In the genomic region with DNA sequence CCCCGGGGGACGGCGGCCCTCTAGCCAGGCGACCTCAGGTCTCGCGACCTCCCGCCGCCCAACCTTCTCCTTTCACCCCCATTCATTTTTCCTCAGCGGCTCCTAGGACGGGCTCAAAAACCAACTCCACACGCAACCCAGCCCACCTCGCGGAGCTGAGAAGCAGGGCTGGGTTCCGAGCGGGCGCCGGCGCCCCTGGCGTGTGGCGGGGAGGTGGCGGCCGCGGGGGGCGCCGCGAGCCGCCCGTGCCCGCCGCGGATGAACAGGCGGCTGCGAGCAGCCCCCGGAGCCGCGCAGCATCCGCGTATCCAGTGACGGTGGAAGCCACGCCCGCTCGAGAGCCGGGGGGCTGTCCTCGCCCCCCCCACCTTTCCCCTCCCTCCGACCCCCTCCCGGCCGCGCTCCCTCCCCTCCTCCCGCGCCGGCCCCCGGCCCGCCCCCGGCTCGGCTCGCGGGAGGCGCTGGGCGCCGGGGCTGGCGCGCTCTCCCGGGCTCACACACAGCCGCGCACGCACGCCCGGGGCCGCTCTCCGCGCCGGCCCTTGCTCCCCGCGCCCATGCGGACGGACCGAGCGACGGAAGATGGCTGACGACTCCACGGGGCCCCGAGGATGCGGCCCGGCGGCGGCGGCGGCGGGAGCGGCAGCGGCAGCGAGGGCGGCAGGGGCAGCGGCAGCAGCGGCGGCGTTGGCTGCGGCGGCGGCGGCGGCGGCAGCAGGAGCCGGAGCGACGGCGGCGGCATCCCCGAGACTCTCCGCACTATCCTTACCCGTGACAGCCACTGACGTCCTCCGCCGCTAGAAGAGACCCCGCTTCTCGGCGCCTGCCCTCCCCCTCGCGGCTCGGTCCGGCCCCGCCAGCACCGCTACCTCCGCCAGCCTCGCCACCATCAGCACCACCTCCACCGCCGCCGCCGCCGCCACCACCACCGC, we compare ENCODE assay signal across 1 cellular context.
TF ChIP-seq lines count a peak whose summit lies in the region.

A gene with protein sequence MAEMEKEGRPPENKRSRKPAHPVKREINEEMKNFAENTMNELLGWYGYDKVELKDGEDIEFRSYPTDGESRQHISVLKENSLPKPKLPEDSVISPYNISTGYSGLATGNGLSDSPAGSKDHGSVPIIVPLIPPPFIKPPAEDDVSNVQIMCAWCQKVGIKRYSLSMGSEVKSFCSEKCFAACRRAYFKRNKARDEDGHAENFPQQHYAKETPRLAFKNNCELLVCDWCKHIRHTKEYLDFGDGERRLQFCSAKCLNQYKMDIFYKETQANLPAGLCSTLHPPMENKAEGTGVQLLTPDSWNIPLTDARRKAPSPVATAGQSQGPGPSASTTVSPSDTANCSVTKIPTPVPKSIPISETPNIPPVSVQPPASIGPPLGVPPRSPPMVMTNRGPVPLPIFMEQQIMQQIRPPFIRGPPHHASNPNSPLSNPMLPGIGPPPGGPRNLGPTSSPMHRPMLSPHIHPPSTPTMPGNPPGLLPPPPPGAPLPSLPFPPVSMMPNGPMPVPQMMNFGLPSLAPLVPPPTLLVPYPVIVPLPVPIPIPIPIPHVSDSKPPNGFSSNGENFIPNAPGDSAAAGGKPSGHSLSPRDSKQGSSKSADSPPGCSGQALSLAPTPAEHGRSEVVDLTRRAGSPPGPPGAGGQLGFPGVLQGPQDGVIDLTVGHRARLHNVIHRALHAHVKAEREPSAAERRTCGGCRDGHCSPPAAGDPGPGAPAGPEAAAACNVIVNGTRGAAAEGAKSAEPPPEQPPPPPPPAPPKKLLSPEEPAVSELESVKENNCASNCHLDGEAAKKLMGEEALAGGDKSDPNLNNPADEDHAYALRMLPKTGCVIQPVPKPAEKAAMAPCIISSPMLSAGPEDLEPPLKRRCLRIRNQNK (plus strand): TSS at position 482 of the 932 bp plus-strand sequence. CDS start 500 bp downstream, outside the sequence.

TF ChIP-seq in HEK293, 187 proteins besides CTCF, POLR2A, EP300 and RAD21 (continued from another document):
- TF ChIP-seq, protein P1, sequence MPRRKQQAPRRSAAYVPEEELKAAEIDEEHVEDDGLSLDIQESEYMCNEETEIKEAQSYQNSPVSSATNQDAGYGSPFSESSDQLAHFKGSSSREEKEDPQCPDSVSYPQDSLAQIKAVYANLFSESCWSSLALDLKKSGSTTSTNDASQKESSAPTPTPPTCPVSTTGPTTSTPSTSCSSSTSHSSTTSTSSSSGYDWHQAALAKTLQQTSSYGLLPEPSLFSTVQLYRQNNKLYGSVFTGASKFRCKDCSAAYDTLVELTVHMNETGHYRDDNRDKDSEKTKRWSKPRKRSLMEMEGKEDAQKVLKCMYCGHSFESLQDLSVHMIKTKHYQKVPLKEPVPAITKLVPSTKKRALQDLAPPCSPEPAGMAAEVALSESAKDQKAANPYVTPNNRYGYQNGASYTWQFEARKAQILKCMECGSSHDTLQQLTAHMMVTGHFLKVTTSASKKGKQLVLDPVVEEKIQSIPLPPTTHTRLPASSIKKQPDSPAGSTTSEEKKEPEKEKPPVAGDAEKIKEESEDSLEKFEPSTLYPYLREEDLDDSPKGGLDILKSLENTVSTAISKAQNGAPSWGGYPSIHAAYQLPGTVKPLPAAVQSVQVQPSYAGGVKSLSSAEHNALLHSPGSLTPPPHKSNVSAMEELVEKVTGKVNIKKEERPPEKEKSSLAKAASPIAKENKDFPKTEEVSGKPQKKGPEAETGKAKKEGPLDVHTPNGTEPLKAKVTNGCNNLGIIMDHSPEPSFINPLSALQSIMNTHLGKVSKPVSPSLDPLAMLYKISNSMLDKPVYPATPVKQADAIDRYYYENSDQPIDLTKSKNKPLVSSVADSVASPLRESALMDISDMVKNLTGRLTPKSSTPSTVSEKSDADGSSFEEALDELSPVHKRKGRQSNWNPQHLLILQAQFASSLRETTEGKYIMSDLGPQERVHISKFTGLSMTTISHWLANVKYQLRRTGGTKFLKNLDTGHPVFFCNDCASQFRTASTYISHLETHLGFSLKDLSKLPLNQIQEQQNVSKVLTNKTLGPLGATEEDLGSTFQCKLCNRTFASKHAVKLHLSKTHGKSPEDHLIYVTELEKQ (tag by site-specific recombination; IDR thresholded peaks at IDR 0.05; ENCODE audit: borderline replicate concordance) = no peak
- TF ChIP-seq ZNF529 (tag by site-specific recombination; IDR thresholded peaks at IDR 0.05; ENCODE audit: insufficient replicate concordance) (no peak), ZNF433 (tag by site-specific recombination; IDR thresholded peaks at IDR 0.05; ENCODE audit: low read depth) (no peak), ZNF341 (tag by site-specific recombination; IDR thresholded peaks at IDR 0.05; ENCODE audit: low read depth) (peak; percentile 6; the same call in 1 of the 2 replicates), MZF1 (tag by site-specific recombination; IDR thresholded peaks at IDR 0.05; ENCODE audit: borderline replicate concordance) (no peak), BCL11B (tag by site-specific recombination; IDR thresholded peaks at IDR 0.05; ENCODE audit: low read depth) (0 out of 2 replicates have a peak, but pooled peaks have one; percentile 25), ZBTB7A (tag by site-specific recombination; IDR thresholded peaks at IDR 0.05; ENCODE audit: low read depth) (0 out of 2 replicates have a peak, but pooled peaks have one; percentile 7), IKZF3 (tag by site-specific recombination; IDR thresholded peaks at IDR 0.05) (no peak), RBAK (tag by site-specific recombination; IDR thresholded peaks at IDR 0.05) (no peak), ZNF621 (tag by site-specific recombination; IDR thresholded peaks at IDR 0.05) (no peak), ZNF423 (tag by site-specific recombination; IDR thresholded peaks at IDR 0.05) (peak; percentile 61; the same call in 1 of the 2 replicates), HOXC10 (CRISPR knock-in tag; IDR thresholded peaks at IDR 0.05) (0 out of 2 replicates have a peak, but pooled peaks have one; percentile 17), ZIC2 (tag by site-specific recombination; IDR thresholded peaks at IDR 0.05) (peak; percentile 9; the same call in 1 of the 2 replicates), SCRT2 (tag by site-specific recombination; IDR thresholded peaks at IDR 0.05) (no peak), SP2 (tag by site-specific recombination; IDR thresholded peaks at IDR 0.05) (peak; percentile 33), ZSCAN16 (tag by site-specific recombination; IDR thresholded peaks at IDR 0.05) (no peak)
- TF ChIP-seq, protein P2, sequence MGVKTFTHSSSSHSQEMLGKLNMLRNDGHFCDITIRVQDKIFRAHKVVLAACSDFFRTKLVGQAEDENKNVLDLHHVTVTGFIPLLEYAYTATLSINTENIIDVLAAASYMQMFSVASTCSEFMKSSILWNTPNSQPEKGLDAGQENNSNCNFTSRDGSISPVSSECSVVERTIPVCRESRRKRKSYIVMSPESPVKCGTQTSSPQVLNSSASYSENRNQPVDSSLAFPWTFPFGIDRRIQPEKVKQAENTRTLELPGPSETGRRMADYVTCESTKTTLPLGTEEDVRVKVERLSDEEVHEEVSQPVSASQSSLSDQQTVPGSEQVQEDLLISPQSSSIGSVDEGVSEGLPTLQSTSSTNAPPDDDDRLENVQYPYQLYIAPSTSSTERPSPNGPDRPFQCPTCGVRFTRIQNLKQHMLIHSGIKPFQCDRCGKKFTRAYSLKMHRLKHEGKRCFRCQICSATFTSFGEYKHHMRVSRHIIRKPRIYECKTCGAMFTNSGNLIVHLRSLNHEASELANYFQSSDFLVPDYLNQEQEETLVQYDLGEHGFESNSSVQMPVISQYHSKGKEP (tag by site-specific recombination; IDR thresholded peaks at IDR 0.05) = 0 out of 2 replicates have a peak, but pooled peaks have one; percentile 30
- TF ChIP-seq, protein P3, sequence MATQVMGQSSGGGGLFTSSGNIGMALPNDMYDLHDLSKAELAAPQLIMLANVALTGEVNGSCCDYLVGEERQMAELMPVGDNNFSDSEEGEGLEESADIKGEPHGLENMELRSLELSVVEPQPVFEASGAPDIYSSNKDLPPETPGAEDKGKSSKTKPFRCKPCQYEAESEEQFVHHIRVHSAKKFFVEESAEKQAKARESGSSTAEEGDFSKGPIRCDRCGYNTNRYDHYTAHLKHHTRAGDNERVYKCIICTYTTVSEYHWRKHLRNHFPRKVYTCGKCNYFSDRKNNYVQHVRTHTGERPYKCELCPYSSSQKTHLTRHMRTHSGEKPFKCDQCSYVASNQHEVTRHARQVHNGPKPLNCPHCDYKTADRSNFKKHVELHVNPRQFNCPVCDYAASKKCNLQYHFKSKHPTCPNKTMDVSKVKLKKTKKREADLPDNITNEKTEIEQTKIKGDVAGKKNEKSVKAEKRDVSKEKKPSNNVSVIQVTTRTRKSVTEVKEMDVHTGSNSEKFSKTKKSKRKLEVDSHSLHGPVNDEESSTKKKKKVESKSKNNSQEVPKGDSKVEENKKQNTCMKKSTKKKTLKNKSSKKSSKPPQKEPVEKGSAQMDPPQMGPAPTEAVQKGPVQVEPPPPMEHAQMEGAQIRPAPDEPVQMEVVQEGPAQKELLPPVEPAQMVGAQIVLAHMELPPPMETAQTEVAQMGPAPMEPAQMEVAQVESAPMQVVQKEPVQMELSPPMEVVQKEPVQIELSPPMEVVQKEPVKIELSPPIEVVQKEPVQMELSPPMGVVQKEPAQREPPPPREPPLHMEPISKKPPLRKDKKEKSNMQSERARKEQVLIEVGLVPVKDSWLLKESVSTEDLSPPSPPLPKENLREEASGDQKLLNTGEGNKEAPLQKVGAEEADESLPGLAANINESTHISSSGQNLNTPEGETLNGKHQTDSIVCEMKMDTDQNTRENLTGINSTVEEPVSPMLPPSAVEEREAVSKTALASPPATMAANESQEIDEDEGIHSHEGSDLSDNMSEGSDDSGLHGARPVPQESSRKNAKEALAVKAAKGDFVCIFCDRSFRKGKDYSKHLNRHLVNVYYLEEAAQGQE (tag by site-specific recombination; IDR thresholded peaks at IDR 0.05) = no peak
- TF ChIP-seq, protein P4, sequence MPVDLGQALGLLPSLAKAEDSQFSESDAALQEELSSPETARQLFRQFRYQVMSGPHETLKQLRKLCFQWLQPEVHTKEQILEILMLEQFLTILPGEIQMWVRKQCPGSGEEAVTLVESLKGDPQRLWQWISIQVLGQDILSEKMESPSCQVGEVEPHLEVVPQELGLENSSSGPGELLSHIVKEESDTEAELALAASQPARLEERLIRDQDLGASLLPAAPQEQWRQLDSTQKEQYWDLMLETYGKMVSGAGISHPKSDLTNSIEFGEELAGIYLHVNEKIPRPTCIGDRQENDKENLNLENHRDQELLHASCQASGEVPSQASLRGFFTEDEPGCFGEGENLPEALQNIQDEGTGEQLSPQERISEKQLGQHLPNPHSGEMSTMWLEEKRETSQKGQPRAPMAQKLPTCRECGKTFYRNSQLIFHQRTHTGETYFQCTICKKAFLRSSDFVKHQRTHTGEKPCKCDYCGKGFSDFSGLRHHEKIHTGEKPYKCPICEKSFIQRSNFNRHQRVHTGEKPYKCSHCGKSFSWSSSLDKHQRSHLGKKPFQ (tag by site-specific recombination; IDR thresholded peaks at IDR 0.05) = no peak
- TF ChIP-seq, protein P5, sequence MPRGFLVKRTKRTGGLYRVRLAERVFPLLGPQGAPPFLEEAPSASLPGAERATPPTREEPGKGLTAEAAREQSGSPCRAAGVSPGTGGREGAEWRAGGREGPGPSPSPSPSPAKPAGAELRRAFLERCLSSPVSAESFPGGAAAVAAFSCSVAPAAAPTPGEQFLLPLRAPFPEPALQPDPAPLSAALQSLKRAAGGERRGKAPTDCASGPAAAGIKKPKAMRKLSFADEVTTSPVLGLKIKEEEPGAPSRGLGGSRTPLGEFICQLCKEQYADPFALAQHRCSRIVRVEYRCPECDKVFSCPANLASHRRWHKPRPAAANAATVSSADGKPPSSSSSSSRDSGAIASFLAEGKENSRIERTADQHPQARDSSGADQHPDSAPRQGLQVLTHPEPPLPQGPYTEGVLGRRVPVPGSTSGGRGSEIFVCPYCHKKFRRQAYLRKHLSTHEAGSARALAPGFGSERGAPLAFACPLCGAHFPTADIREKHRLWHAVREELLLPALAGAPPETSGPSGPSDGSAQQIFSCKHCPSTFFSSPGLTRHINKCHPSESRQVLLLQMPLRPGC (tag by site-specific recombination; IDR thresholded peaks at IDR 0.05) = no peak
- TF ChIP-seq, protein P6, sequence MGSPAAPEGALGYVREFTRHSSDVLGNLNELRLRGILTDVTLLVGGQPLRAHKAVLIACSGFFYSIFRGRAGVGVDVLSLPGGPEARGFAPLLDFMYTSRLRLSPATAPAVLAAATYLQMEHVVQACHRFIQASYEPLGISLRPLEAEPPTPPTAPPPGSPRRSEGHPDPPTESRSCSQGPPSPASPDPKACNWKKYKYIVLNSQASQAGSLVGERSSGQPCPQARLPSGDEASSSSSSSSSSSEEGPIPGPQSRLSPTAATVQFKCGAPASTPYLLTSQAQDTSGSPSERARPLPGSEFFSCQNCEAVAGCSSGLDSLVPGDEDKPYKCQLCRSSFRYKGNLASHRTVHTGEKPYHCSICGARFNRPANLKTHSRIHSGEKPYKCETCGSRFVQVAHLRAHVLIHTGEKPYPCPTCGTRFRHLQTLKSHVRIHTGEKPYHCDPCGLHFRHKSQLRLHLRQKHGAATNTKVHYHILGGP (tag by site-specific recombination; IDR thresholded peaks at IDR 0.05) = no peak
- TF ChIP-seq, protein P7, sequence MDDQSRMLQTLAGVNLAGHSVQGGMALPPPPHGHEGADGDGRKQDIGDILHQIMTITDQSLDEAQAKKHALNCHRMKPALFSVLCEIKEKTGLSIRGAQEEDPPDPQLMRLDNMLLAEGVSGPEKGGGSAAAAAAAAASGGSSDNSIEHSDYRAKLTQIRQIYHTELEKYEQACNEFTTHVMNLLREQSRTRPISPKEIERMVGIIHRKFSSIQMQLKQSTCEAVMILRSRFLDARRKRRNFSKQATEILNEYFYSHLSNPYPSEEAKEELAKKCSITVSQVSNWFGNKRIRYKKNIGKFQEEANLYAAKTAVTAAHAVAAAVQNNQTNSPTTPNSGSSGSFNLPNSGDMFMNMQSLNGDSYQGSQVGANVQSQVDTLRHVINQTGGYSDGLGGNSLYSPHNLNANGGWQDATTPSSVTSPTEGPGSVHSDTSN (CRISPR knock-in tag; IDR thresholded peaks at IDR 0.05) = peak; percentile 22
- TF ChIP-seq, protein P8, sequence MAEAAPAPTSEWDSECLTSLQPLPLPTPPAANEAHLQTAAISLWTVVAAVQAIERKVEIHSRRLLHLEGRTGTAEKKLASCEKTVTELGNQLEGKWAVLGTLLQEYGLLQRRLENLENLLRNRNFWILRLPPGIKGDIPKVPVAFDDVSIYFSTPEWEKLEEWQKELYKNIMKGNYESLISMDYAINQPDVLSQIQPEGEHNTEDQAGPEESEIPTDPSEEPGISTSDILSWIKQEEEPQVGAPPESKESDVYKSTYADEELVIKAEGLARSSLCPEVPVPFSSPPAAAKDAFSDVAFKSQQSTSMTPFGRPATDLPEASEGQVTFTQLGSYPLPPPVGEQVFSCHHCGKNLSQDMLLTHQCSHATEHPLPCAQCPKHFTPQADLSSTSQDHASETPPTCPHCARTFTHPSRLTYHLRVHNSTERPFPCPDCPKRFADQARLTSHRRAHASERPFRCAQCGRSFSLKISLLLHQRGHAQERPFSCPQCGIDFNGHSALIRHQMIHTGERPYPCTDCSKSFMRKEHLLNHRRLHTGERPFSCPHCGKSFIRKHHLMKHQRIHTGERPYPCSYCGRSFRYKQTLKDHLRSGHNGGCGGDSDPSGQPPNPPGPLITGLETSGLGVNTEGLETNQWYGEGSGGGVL (tag by site-specific recombination; IDR thresholded peaks at IDR 0.05) = peak; percentile 68
